1 cellular context compared by ENCODE assay signal in the genomic region with DNA sequence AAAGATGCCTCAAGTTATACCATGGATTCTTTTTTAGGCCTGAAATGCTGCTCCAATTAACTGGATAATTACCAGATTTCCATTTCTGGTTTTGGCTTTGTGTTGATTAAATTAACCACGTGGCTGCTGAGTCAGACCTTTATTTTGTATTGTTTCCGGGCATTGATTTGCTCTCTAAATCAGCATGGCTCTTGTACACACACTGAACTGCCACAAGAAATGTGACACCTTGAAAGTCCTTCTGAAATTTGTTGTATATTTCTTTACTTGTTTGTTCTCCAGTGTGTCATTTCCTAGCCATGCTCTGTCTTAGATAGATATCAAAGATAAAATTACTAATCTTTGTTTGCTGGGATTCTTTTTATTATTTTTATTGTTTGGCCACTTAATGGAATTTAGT.
TF ChIP-seq lines count a peak whose summit lies in the region.

No MANE protein-coding gene starts in this region.

TF ChIP-seq in SK-N-SH treated with all-trans-retinoic acid at 6 μM for 48 hours, 23 proteins besides CTCF, POLR2A, EP300 and RAD21 (continued from another document):
- TF ChIP-seq, protein P1, sequence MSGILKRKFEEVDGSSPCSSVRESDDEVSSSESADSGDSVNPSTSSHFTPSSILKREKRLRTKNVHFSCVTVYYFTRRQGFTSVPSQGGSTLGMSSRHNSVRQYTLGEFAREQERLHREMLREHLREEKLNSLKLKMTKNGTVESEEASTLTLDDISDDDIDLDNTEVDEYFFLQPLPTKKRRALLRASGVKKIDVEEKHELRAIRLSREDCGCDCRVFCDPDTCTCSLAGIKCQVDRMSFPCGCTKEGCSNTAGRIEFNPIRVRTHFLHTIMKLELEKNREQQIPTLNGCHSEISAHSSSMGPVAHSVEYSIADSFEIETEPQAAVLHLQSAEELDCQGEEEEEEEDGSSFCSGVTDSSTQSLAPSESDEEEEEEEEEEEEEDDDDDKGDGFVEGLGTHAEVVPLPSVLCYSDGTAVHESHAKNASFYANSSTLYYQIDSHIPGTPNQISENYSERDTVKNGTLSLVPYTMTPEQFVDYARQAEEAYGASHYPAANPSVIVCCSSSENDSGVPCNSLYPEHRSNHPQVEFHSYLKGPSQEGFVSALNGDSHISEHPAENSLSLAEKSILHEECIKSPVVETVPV (CRISPR knock-in tag; IDR thresholded peaks at IDR 0.05) = no peak
- TF ChIP-seq ZNF565 (CRISPR knock-in tag; conservative IDR thresholded peaks at IDR 0.05; ENCODE audit: low read depth) = no peak
